1 cellular context compared by ENCODE assay signal in the genomic region with DNA sequence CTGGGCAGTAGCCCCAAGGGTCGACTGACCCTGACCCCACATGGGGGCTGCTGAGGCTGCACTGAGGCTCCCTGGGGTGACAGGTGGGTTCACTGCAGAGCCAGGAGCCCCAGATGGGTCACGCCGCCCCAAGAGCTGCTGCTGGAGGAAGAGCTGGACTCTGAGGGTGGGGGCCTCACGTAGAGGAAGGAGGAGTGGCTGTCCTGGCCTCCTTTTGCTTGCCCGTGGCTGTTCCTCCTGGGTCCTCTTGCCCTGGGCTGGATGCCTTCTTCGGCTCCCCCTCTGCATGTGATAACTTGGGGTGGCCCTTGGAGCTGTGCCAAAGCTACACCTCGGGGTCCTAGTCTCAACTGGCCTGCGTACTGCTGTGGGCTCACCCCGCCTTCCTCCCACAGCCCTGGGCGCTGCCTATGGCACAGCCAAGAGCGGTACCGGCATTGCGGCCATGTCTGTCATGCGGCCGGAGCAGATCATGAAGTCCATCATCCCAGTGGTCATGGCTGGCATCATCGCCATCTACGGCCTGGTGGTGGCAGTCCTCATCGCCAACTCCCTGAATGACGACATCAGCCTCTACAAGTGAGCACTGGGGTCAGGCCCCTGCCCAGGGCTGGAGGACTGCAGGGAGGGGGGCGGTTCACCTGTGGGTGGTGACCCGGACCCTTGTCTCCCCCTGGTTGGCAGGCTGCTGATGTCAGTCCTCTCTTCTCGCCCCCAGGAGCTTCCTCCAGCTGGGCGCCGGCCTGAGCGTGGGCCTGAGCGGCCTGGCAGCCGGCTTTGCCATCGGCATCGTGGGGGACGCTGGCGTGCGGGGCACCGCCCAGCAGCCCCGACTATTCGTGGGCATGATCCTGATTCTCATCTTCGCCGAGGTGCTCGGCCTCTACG.
TF ChIP-seq lines count a peak whose summit lies in the region.

No MANE protein-coding gene starts in this region.

TF ChIP-seq in endothelial cell of umbilical vein, 7 proteins besides CTCF, POLR2A, EP300 and RAD21:
- TF ChIP-seq POLR2AphosphoS5 (IDR thresholded peaks at IDR 0.05; ENCODE audit: insufficient read depth, low read depth, low read length) (no peak), MAX (IDR thresholded peaks at IDR 0.05; ENCODE audit: insufficient read depth, insufficient read length) (no peak), JUN (IDR thresholded peaks at IDR 0.05; ENCODE audit: borderline replicate concordance, insufficient read depth, insufficient read length, low read depth) (no peak), GATA2 (IDR thresholded peaks at IDR 0.05; ENCODE audit: insufficient read depth, insufficient read length, low read depth, low read length) (no peak), EZH2 (IDR thresholded peaks at IDR 0.05; ENCODE audit: borderline replicate concordance, low read depth, low read length, severe bottlenecking) (no peak), FOS (IDR thresholded peaks at IDR 0.05; ENCODE audit: borderline replicate concordance, insufficient read depth, low read length) (no peak), MYC (IDR thresholded peaks at IDR 0.05; ENCODE audit: low read depth, low read length) (no peak)
